Comparison of ENCODE assay signal across 9 cellular contexts in the genomic region with DNA sequence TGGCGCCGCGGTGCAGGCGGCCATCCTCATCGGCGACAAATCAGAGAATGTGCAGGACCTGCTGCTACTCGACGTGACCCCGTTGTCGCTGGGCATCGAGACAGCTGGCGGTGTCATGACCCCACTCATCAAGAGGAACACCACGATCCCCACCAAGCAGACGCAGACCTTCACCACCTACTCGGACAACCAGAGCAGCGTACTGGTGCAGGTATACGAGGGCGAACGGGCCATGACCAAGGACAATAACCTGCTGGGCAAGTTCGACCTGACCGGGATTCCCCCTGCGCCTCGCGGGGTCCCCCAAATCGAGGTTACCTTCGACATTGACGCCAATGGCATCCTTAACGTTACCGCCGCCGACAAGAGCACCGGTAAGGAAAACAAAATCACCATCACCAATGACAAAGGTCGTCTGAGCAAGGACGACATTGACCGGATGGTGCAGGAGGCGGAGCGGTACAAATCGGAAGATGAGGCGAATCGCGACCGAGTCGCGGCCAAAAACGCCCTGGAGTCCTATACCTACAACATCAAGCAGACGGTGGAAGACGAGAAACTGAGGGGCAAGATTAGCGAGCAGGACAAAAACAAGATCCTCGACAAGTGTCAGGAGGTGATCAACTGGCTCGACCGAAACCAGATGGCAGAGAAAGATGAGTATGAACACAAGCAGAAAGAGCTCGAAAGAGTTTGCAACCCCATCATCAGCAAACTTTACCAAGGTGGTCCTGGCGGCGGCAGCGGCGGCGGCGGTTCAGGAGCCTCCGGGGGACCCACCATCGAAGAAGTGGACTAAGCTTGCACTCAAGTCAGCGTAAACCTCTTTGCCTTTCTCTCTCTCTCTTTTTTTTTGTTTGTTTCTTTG. TPM values are rescaled to one million over a fixed set of nuclear protein-coding genes. Genes with fewer than 3 reads are reported as not detected.
DNase-seq lines count a peak whose midpoint lies in the region; ATAC-seq, FAIRE-seq and TF ChIP-seq lines count a peak whose summit lies in the region.
"Had no signal": no experiment of that assay in that cellular context is flagged by ENCODE, and none has a peak within 500 bp of the region (broad histone marks: within the 10 kb centered on the region; RNA-seq: fewer than 3 reads in every experiment).

No MANE protein-coding gene starts in this region.

- no peaks in the 10 kb centered on the region for H3K27me3 ChIP-seq in A673 (replicated peaks; ENCODE audit: insufficient read depth, low read depth, low read length, poor library complexity)
- H3K27me3 ChIP-seq in MG63: no peaks in the 10 kb centered on the region
- H3K27me3 ChIP-seq in effector memory CD4-positive, alpha-beta T cell (replicated peaks; ENCODE audit: control insufficient read depth, insufficient read depth, low read length, poor library complexity, severe bottlenecking): no peaks in the 10 kb centered on the region
- H3K27me3 ChIP-seq in naive thymus-derived CD4-positive, alpha-beta T cell (ENCODE audit: control insufficient read depth in 2 of 2, insufficient read depth in 2 of 2, low read length in 2 of 2): no peaks in the 10 kb centered on the region

- H3K27ac ChIP-seq in A673 (ENCODE audit: low read depth, low read length, poor library complexity, severe bottlenecking): no peak overlapping the region
- H3K27ac ChIP-seq in effector memory CD4-positive, alpha-beta T cell (ENCODE audit: insufficient read depth, low read length, poor library complexity, severe bottlenecking): no peak overlapping the region
- no peak overlapping the region for H3K27ac ChIP-seq in naive thymus-derived CD4-positive, alpha-beta T cell (ENCODE audit: low read depth, low read length)

- POLR2A ChIA-PET in A673 (lab: Charles Lee; ENCODE audit: low non-redundant PET): interaction anchor here (0.6 to 0.7 kb wide), 2 partner anchors 31 to 37 kb away, joined by 3 read pairs; no protein-coding TSS in a partner anchor
- POLR2A ChIA-PET in naive thymus-derived CD4-positive, alpha-beta T cell (lab: Charles Lee): interaction anchor here (0.6 to 2.0 kb wide), 7 partner anchors 8 to 232 kb away, joined by 3 to 10 read pairs (median 3); a partner anchor contains a TSS

- no peak for ATAC-seq in naive thymus-derived CD4-positive, alpha-beta T cell
- no peak for ATAC-seq in HG02973 (IDR thresholded peaks at IDR 0.05; ENCODE audit: unreplicated experiment)

- BruUV-seq in A673 (replicated peaks; lab: Mats Ljungman, UMichigan): TSS peak; percentile 46

- H3K27me3 Mint-ChIP-seq in naive thymus-derived CD4-positive, alpha-beta T cell: peaks cover 0 to 58% (median 3%) of the 10 kb centered on the region in 5 donors

- H3K4me3 ChIP-seq in A673 (ENCODE audit: low read depth, low read length, poor library complexity, severe bottlenecking): peak overlapping the region; percentile 9
- H3K4me3 ChIP-seq in MG63: peak overlapping the region; percentile 13; the same call in 1 of the 2 replicates
- peak overlapping the region; percentile 44 for H3K4me3 ChIP-seq in effector memory CD4-positive, alpha-beta T cell (ENCODE audit: insufficient read depth, low read depth, low read length, poor library complexity, severe bottlenecking)
- H3K4me3 ChIP-seq in naive thymus-derived CD4-positive, alpha-beta T cell (ENCODE audit: low read length): peak overlapping the region; percentile 50

- H3K4me3 Mint-ChIP-seq in naive thymus-derived CD4-positive, alpha-beta T cell: peak overlapping the region; percentile 54 to 96 (median 92)

- intact Hi-C loops in A673 (cut with micrococcal nuclease; ENCODE audit: unreplicated experiment): loop anchor here (2.0 to 10.0 kb wide), 2 partner anchors 95 to 223 kb away; no protein-coding TSS in a partner anchor
- intact Hi-C loops in naive thymus-derived CD4-positive, alpha-beta T cell (cut with micrococcal nuclease): loop anchor here (2.0 to 10.0 kb wide), 7 partner anchors 95 to 1965 kb away; a partner anchor contains a TSS

- peaks cover 0 to 17% (median 2%) of the 10 kb centered on the region in 11 donors for H3K9me3 Mint-ChIP-seq in naive thymus-derived CD4-positive, alpha-beta T cell

- H3K9me3 ChIP-seq in A673 (ENCODE audit: low read depth, low read length, poor library complexity, severe bottlenecking): peaks cover 11% of the 10 kb centered on the region
- no peaks in the 10 kb centered on the region for H3K9me3 ChIP-seq in MG63
- H3K9me3 ChIP-seq in effector memory CD4-positive, alpha-beta T cell (ENCODE audit: control insufficient read depth, low read length): no peaks in the 10 kb centered on the region
- peaks cover 0 to 11% (median 0%) of the 10 kb centered on the region in 3 experiments for H3K9me3 ChIP-seq in naive thymus-derived CD4-positive, alpha-beta T cell (ENCODE audit: control insufficient read depth in 2 of 3, low read length in 3 of 3)

- no peak for TF ChIP-seq CTCF in A673 (conservative IDR thresholded peaks at IDR 0.05; ENCODE audit: low read depth, low read length)

- DNase-seq in A673 (ENCODE audit: low spot score): no peak
- no peak for DNase-seq in MG63
- no peak for DNase-seq in effector memory CD4-positive, alpha-beta T cell
- DNase-seq in naive thymus-derived CD4-positive, alpha-beta T cell: peak in 3 of 9 donors; percentile 17 to 32 (median 21)
- DNase-seq in Kasumi-1 (lab: John Stamatoyannopoulos, UW): no peak
- no peak for DNase-seq in HTR-8/SVneo (ENCODE audit: insufficient read length, low spot score)
- DNase-seq in inferior parietal cortex (ENCODE audit: extremely low spot score): no peak
- DNase-seq: dermis blood vessel endothelial cell had no signal

- H3K4me1 ChIP-seq in A673 (ENCODE audit: insufficient read depth, low read length, poor library complexity, severe bottlenecking): no peaks in the 10 kb centered on the region
- peaks cover 14% of the 10 kb centered on the region for H3K4me1 ChIP-seq in effector memory CD4-positive, alpha-beta T cell (ENCODE audit: control insufficient read depth, insufficient read depth, low read length, poor library complexity, severe bottlenecking)
- peaks cover 4 to 9% of the 10 kb centered on the region in 2 donors for H3K4me1 ChIP-seq in naive thymus-derived CD4-positive, alpha-beta T cell (ENCODE audit: control insufficient read depth in 2 of 2, insufficient read depth in 2 of 2, low read length in 2 of 2)

- H3K27ac Mint-ChIP-seq in naive thymus-derived CD4-positive, alpha-beta T cell: peak overlapping the region; percentile 3 to 88 (median 51)

- H3K36me3 Mint-ChIP-seq in naive thymus-derived CD4-positive, alpha-beta T cell: peaks cover 0 to 11% (median 0%) of the 10 kb centered on the region in 5 donors

- H3K36me3 ChIP-seq in A673 (ENCODE audit: insufficient read depth, low read length, poor library complexity, severe bottlenecking) (no peaks in the 10 kb centered on the region), MG63 (no peaks in the 10 kb centered on the region)
- no peaks in the 10 kb centered on the region for H3K36me3 ChIP-seq in effector memory CD4-positive, alpha-beta T cell (ENCODE audit: control insufficient read depth, insufficient read depth, low read length)
- H3K36me3 ChIP-seq in naive thymus-derived CD4-positive, alpha-beta T cell (ENCODE audit: control insufficient read depth in 2 of 3, insufficient read depth in 3 of 3, low read length in 3 of 3): peaks cover 0 to 4% (median 0%) of the 10 kb centered on the region in 3 experiments

- FAIRE-seq in HTR-8/SVneo (lab: Jason Lieb, UNC): no peak

- H3K4me1 Mint-ChIP-seq in naive thymus-derived CD4-positive, alpha-beta T cell: peaks cover 21 to 44% (median 34%) of the 10 kb centered on the region in 7 donors

- CTCF ChIA-PET in A673 (lab: Charles Lee): no interaction called here
- CTCF ChIA-PET in naive thymus-derived CD4-positive, alpha-beta T cell (lab: Charles Lee): interaction anchor here (1.7 kb wide), 1 partner anchor 12 kb away, joined by 6 read pairs; no protein-coding TSS in a partner anchor

RNA-seq across cellular contexts. Expression of a gene that starts 1.7 kb away (rescaled TPM):
- 13.8 and 14.3 TPM in 2 replicates for total RNA-seq in A673 (2021)
- total RNA-seq in MG63 (2014; rRNA removed; shearing (Covaris generic); ENCODE audit: low replicate concordance): 5.2 and 7.1 TPM in 2 replicates
- total RNA-seq in naive thymus-derived CD4-positive, alpha-beta T cell: 1 to 10 TPM in 1 of 5 experiments, under 1 TPM in 4; 0.32 to 2.5 (median 0.76) TPM
- under 1 TPM; 0.21 to 0.99 TPM for polyA plus RNA-seq in naive thymus-derived CD4-positive, alpha-beta T cell

RNA-seq across cellular contexts. Expression of a gene that starts 7.6 kb away (rescaled TPM):
- total RNA-seq in A673 (2021): 0.34 and 0.61 TPM in 2 replicates
- total RNA-seq in MG63 (2014; rRNA removed; shearing (Covaris generic); ENCODE audit: low replicate concordance): not detected in 2 replicates
- total RNA-seq in naive thymus-derived CD4-positive, alpha-beta T cell: under 1 TPM in 1 of 5 experiments, not detected in 4; 0.31 TPM
- under 1 TPM in 1 of 2 donors, not detected in 1; 0.30 TPM for polyA plus RNA-seq in naive thymus-derived CD4-positive, alpha-beta T cell

RNA-seq across cellular contexts. Expression of a gene that starts 37.6 kb away (rescaled TPM):
- total RNA-seq in A673 (2021): 34.3 and 37.7 TPM in 2 replicates
- total RNA-seq in MG63 (2014; rRNA removed; shearing (Covaris generic); ENCODE audit: low replicate concordance): 16.8 and 28.1 TPM in 2 replicates
- total RNA-seq in naive thymus-derived CD4-positive, alpha-beta T cell: 100 to 1,000 TPM in 2 of 5 experiments, 10 to 100 TPM in 3; 97.1 to 119 (median 98.4) TPM
- 10 to 100 TPM; 42.4 to 49.7 TPM for polyA plus RNA-seq in naive thymus-derived CD4-positive, alpha-beta T cell

RNA-seq across cellular contexts. Expression of a gene that starts 38.6 kb away (rescaled TPM):
- 11.3 and 13.5 TPM in 2 replicates for total RNA-seq in A673 (2021)
- 0.57 and 1.6 TPM in 2 replicates for total RNA-seq in MG63 (2014; rRNA removed; shearing (Covaris generic); ENCODE audit: low replicate concordance)
- total RNA-seq in naive thymus-derived CD4-positive, alpha-beta T cell: 10 to 100 TPM; 37.6 to 88.0 (median 60.6) TPM
- 10 to 100 TPM; 30.5 to 35.6 TPM for polyA plus RNA-seq in naive thymus-derived CD4-positive, alpha-beta T cell
